Comparison of ENCODE assay signal across 10 cellular contexts in the genomic region with DNA sequence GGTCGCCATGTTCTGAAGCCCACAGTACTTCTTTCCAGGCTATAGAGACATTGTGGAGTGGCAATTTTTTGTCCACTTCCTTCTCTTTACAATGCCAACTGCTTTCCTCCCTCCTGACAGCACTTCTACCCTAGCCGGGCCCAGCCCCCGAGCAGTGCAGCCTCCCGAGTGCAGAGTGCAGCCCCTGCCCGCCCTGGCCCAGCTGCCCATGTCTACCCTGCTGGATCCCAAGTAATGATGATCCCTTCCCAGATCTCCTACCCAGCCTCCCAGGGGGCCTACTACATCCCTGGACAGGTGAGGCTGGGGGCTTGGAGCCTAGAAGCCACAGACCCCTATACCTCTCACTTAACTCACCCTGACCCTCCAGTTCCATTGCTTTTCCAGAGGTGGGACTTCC. TPM values are rescaled to one million over a fixed set of nuclear protein-coding genes. Genes with fewer than 3 reads are reported as not detected.
A peak's percentile ranks its signal among the peaks of the same experiment; 100 is the strongest.
DNase-seq lines count a peak whose midpoint lies in the region; ATAC-seq and TF ChIP-seq lines count a peak whose summit lies in the region.
"Had no signal": no experiment of that assay in that cellular context is flagged by ENCODE, and none has a peak within 500 bp of the region (broad histone marks: within the 10 kb centered on the region; RNA-seq: fewer than 3 reads in every experiment).

No MANE protein-coding gene starts in this region.

- CTCF ChIA-PET in activated CD4-positive, alpha-beta memory T cell treated with anti-CD3 and anti-CD28 coated beads, Interleukin-2, amount 10 ng/mL, durations not matched to agents 7 days and 5 days (lab: Charles Lee): no interaction called here

- H3K4me3 Mint-ChIP-seq in T-helper 2 cell treated with Interferon-gamma antibody and Interleukin-4, amounts not matched to agents 5 μg/mL and 100 μg/mL, for 36 hours: peak overlapping the region; percentile 84
- peak overlapping the region; percentile 90 for H3K4me3 Mint-ChIP-seq in activated CD4-positive, alpha-beta memory T cell treated with anti-CD3 and anti-CD28 coated beads, Interleukin-2, amount 10 ng/mL, durations not matched to agents 7 days and 5 days
- peak overlapping the region; percentile 26 to 33 for H3K4me3 Mint-ChIP-seq in stimulated activated naive B cell treated with anti-CD40 and anti-IgM and Interleukin-4, amounts not matched to agents 10 μg/mL and 1 μg/mL and 100 μg/mL, for 72 hours

- no peaks in the 10 kb centered on the region for H3K9me3 Mint-ChIP-seq in T-helper 2 cell treated with Interferon-gamma antibody and Interleukin-4, amounts not matched to agents 5 μg/mL and 100 μg/mL, for 36 hours
- H3K9me3 Mint-ChIP-seq in activated CD4-positive, alpha-beta memory T cell treated with anti-CD3 and anti-CD28 coated beads, Interleukin-2, amount 10 ng/mL, durations not matched to agents 7 days and 5 days: no peaks in the 10 kb centered on the region
- H3K9me3 Mint-ChIP-seq in stimulated activated naive B cell treated with anti-CD40 and anti-IgM and Interleukin-4, amounts not matched to agents 10 μg/mL and 1 μg/mL and 100 μg/mL, for 72 hours: no peaks in the 10 kb centered on the region

- H3K4me1 Mint-ChIP-seq in T-helper 2 cell treated with Interferon-gamma antibody and Interleukin-4, amounts not matched to agents 5 μg/mL and 100 μg/mL, for 36 hours (ENCODE audit: low read depth): peaks cover 31% of the 10 kb centered on the region
- peaks cover 50% of the 10 kb centered on the region for H3K4me1 Mint-ChIP-seq in activated CD4-positive, alpha-beta memory T cell treated with anti-CD3 and anti-CD28 coated beads, Interleukin-2, amount 10 ng/mL, durations not matched to agents 7 days and 5 days
- H3K4me1 Mint-ChIP-seq in stimulated activated naive B cell treated with anti-CD40 and anti-IgM and Interleukin-4, amounts not matched to agents 10 μg/mL and 1 μg/mL and 100 μg/mL, for 72 hours: peaks cover 33 to 38% of the 10 kb centered on the region in 2 donors

- no peak for DNase-seq in T-helper 2 cell treated with Interferon-gamma antibody and Interleukin-4, amounts not matched to agents 5 μg/mL and 100 μg/mL, for 36 hours (ENCODE audit: low spot score)
- no peak for DNase-seq in T-helper 2 cell
- no peak for DNase-seq in activated CD4-positive, alpha-beta memory T cell treated with anti-CD3 and anti-CD28 coated beads, Interleukin-2, amount 10 ng/mL, durations not matched to agents 7 days and 5 days
- DNase-seq in fibroblast of villous mesenchyme (ENCODE audit: low read depth): no peak
- no peak for DNase-seq in stimulated activated naive B cell treated with anti-CD40 and anti-IgM and Interleukin-4, amounts not matched to agents 10 μg/mL and 1 μg/mL and 100 μg/mL, for 72 hours
- DNase-seq in NCI-H510A (lab: John Stamatoyannopoulos, UW): no peak
- DNase-seq in omental fat pad (ENCODE audit: low spot score): no peak
- DNase-seq: NCI-H446 treated with DMSO at 0.1 percent for 48 hours had no signal

- H3K36me3 Mint-ChIP-seq in T-helper 2 cell treated with Interferon-gamma antibody and Interleukin-4, amounts not matched to agents 5 μg/mL and 100 μg/mL, for 36 hours (ENCODE audit: low read depth): peaks cover 43% of the 10 kb centered on the region
- peaks cover 55% of the 10 kb centered on the region for H3K36me3 Mint-ChIP-seq in activated CD4-positive, alpha-beta memory T cell treated with anti-CD3 and anti-CD28 coated beads, Interleukin-2, amount 10 ng/mL, durations not matched to agents 7 days and 5 days (ENCODE audit: low read depth)
- H3K36me3 Mint-ChIP-seq in stimulated activated naive B cell treated with anti-CD40 and anti-IgM and Interleukin-4, amounts not matched to agents 10 μg/mL and 1 μg/mL and 100 μg/mL, for 72 hours: peaks cover 41 to 42% of the 10 kb centered on the region in 2 donors

- no peak for ATAC-seq in stimulated activated naive B cell treated with anti-CD40 and anti-IgM and Interleukin-4, amounts not matched to agents 10 μg/mL and 1 μg/mL and 100 μg/mL, for 72 hours (replicated peaks)
- ATAC-seq in omental fat pad (ENCODE audit: low FRiP score) (no peak), GM18519 (IDR thresholded peaks at IDR 0.05; ENCODE audit: low FRiP score, unreplicated experiment) (no peak)

- POLR2A ChIA-PET in activated CD4-positive, alpha-beta memory T cell treated with anti-CD3 and anti-CD28 coated beads, Interleukin-2, amount 10 ng/mL, durations not matched to agents 7 days and 5 days (lab: Charles Lee): interaction anchor here (1.7 to 2.2 kb wide), 2 partner anchors 16 to 18 kb away, joined by 5 to 7 read pairs; no protein-coding TSS in a partner anchor

- H3K27me3 Mint-ChIP-seq in T-helper 2 cell treated with Interferon-gamma antibody and Interleukin-4, amounts not matched to agents 5 μg/mL and 100 μg/mL, for 36 hours (ENCODE audit: low read depth): no peaks in the 10 kb centered on the region
- H3K27me3 Mint-ChIP-seq in activated CD4-positive, alpha-beta memory T cell treated with anti-CD3 and anti-CD28 coated beads, Interleukin-2, amount 10 ng/mL, durations not matched to agents 7 days and 5 days: no peaks in the 10 kb centered on the region
- H3K27me3 Mint-ChIP-seq in stimulated activated naive B cell treated with anti-CD40 and anti-IgM and Interleukin-4, amounts not matched to agents 10 μg/mL and 1 μg/mL and 100 μg/mL, for 72 hours: no peaks in the 10 kb centered on the region

- H3K27ac Mint-ChIP-seq in T-helper 2 cell treated with Interferon-gamma antibody and Interleukin-4, amounts not matched to agents 5 μg/mL and 100 μg/mL, for 36 hours: peak overlapping the region; percentile 47
- peak overlapping the region; percentile 90 for H3K27ac Mint-ChIP-seq in activated CD4-positive, alpha-beta memory T cell treated with anti-CD3 and anti-CD28 coated beads, Interleukin-2, amount 10 ng/mL, durations not matched to agents 7 days and 5 days
- peak overlapping the region; percentile 20 for H3K27ac Mint-ChIP-seq in stimulated activated naive B cell treated with anti-CD40 and anti-IgM and Interleukin-4, amounts not matched to agents 10 μg/mL and 1 μg/mL and 100 μg/mL, for 72 hours

- peak overlapping the region; percentile 95 for H3K4me3 ChIP-seq in fibroblast of villous mesenchyme (ENCODE audit: low read depth, low read length)

- TF ChIP-seq CTCF in fibroblast of villous mesenchyme (IDR thresholded peaks at IDR 0.05; ENCODE audit: insufficient read depth, low read depth, low read length) (no peak), omental fat pad (IDR thresholded peaks at IDR 0.05) (no peak)

RNA-seq across cellular contexts. Expression of a gene that starts 2.8 kb away (rescaled TPM):
- total RNA-seq in activated CD4-positive, alpha-beta memory T cell treated with anti-CD3 and anti-CD28 coated beads, Interleukin-2, amount 10 ng/mL, durations not matched to agents 7 days and 5 days: 100 to 1,000 TPM; 259 to 266 TPM
- total RNA-seq in fibroblast of villous mesenchyme (252 and 288 TPM in 2 replicates), omental fat pad (100 to 1,000 TPM; 235 to 471 (median 268) TPM)

RNA-seq across cellular contexts. Expression of a gene that starts 18.2 kb away (rescaled TPM):
- total RNA-seq in activated CD4-positive, alpha-beta memory T cell treated with anti-CD3 and anti-CD28 coated beads, Interleukin-2, amount 10 ng/mL, durations not matched to agents 7 days and 5 days: 100 to 1,000 TPM; 177 TPM
- 364 and 388 TPM in 2 replicates for total RNA-seq in fibroblast of villous mesenchyme
- 100 to 1,000 TPM; 160 to 319 (median 213) TPM for total RNA-seq in omental fat pad

RNA-seq across cellular contexts. Expression of a gene that starts 20.2 kb away (rescaled TPM):
- total RNA-seq in activated CD4-positive, alpha-beta memory T cell treated with anti-CD3 and anti-CD28 coated beads, Interleukin-2, amount 10 ng/mL, durations not matched to agents 7 days and 5 days: 1 to 10 TPM; 6.5 to 8.7 TPM
- total RNA-seq in fibroblast of villous mesenchyme (13.9 and 17.3 TPM in 2 replicates), omental fat pad (10 to 100 TPM; 19.1 to 30.8 (median 25.9) TPM)

RNA-seq across cellular contexts. Expression of a gene that starts 41.4 kb away (rescaled TPM):
- total RNA-seq in activated CD4-positive, alpha-beta memory T cell treated with anti-CD3 and anti-CD28 coated beads, Interleukin-2, amount 10 ng/mL, durations not matched to agents 7 days and 5 days: not detected
- total RNA-seq in fibroblast of villous mesenchyme (not detected in 2 replicates), omental fat pad (not detected)
- total RNA-seq: A673 had no signal

RNA-seq across cellular contexts. Expression of a gene that starts 44.2 kb away (rescaled TPM):
- total RNA-seq in activated CD4-positive, alpha-beta memory T cell treated with anti-CD3 and anti-CD28 coated beads, Interleukin-2, amount 10 ng/mL, durations not matched to agents 7 days and 5 days: 1 to 10 TPM; 3.6 to 4.9 TPM
- total RNA-seq in fibroblast of villous mesenchyme (4.2 and 6.0 TPM in 2 replicates), omental fat pad (1 to 10 TPM; 2.1 to 8.4 (median 3.8) TPM)

Comparison
In these comparisons a context has a peak if more than half of its experiments do, and no peak if none do; other contexts are left out.
1. H3K27ac Mint-ChIP-seq: peak in every context shown above with its lines; median percentile 90 in activated CD4-positive, alpha-beta memory T cell treated with anti-CD3 and anti-CD28 coated beads, Interleukin-2, amount 10 ng/mL, durations not matched to agents 7 days and 5 days; 47 in T-helper 2 cell treated with Interferon-gamma antibody and Interleukin-4, amounts not matched to agents 5 μg/mL and 100 μg/mL, for 36 hours; 20 in stimulated activated naive B cell treated with anti-CD40 and anti-IgM and Interleukin-4, amounts not matched to agents 10 μg/mL and 1 μg/mL and 100 μg/mL, for 72 hours.
2. H3K4me3 Mint-ChIP-seq: peak in every context shown above with its lines; median percentile 90 in activated CD4-positive, alpha-beta memory T cell treated with anti-CD3 and anti-CD28 coated beads, Interleukin-2, amount 10 ng/mL, durations not matched to agents 7 days and 5 days; 84 in T-helper 2 cell treated with Interferon-gamma antibody and Interleukin-4, amounts not matched to agents 5 μg/mL and 100 μg/mL, for 36 hours; 30 in stimulated activated naive B cell treated with anti-CD40 and anti-IgM and Interleukin-4, amounts not matched to agents 10 μg/mL and 1 μg/mL and 100 μg/mL, for 72 hours.